19 cellular contexts compared by ENCODE assay signal in the genomic region with DNA sequence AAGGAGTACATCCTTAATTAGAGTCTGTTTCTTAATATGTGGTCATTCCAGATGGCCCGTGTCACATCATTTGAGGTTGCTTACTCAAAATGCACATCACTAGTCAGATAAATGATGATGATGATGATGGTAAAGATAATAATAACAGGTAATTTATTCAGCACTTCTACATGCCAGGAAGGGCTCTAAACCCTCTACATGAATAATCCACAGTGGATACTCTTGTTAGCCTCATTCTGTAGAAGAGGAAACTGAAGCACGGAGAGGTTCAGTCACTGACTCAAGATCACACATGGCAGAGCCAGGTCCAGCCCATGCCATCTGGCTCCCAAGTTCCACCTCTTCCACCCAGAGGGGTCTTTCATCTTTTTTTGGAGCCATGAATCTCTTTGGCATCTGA. TPM values are rescaled to one million over a fixed set of nuclear protein-coding genes. Genes with fewer than 3 reads are reported as not detected.
DNase-seq lines count a peak whose midpoint lies in the region; ATAC-seq and TF ChIP-seq lines count a peak whose summit lies in the region.
"Had no signal": no experiment of that assay in that cellular context is flagged by ENCODE, and none has a peak within 500 bp of the region (broad histone marks: within the 10 kb centered on the region; RNA-seq: fewer than 3 reads in every experiment).

No MANE protein-coding gene starts in this region.

- H3K27ac ChIP-seq in heart right ventricle (peak overlapping the region in 6 of 10 donors; percentile 51 to 82 (median 74)), right cardiac atrium (ENCODE audit: low read length) (no peak overlapping the region), dorsolateral prefrontal cortex (peak overlapping the region in 34 of 59 donors; percentile 6 to 97 (median 66)), sigmoid colon (peak overlapping the region; percentile 73 to 95 (median 81)), body of pancreas (peak overlapping the region in 1 of 4 donors; percentile 57)
- H3K27ac ChIP-seq: parathyroid adenoma, VCaP had no signal

- WGBS in heart right ventricle, 2 donors: 92 to 99% methylated on average over 2 of the region's 2 CpGs
- 83% methylated on average over 2 of the region's 2 CpGs for WGBS in right cardiac atrium
- 82 to 85% methylated on average over 2 of the region's 2 CpGs for WGBS in sigmoid colon, 2 donors
- 88 to 90% methylated on average over 2 of the region's 2 CpGs for WGBS in body of pancreas, 2 donors

- H3K27me3 ChIP-seq in heart right ventricle (no peaks in the 10 kb centered on the region), right cardiac atrium (ENCODE audit: control insufficient read depth, insufficient read depth) (no peaks in the 10 kb centered on the region), dorsolateral prefrontal cortex (no peaks in the 10 kb centered on the region), sigmoid colon (no peaks in the 10 kb centered on the region), body of pancreas (no peaks in the 10 kb centered on the region)

- peaks cover 28 to 72% (median 56%) of the 10 kb centered on the region in 9 donors for H3K4me1 ChIP-seq in heart right ventricle
- peaks cover 22% of the 10 kb centered on the region for H3K4me1 ChIP-seq in right cardiac atrium (ENCODE audit: control insufficient read depth, insufficient read depth, low read length)
- H3K4me1 ChIP-seq in sigmoid colon: peaks cover 0 to 72% (median 65%) of the 10 kb centered on the region in 4 donors
- peaks cover 46% of the 10 kb centered on the region for H3K4me1 ChIP-seq in body of pancreas

- H3K36me3 ChIP-seq in heart right ventricle (no peaks in the 10 kb centered on the region), sigmoid colon (no peaks in the 10 kb centered on the region), body of pancreas (replicated peaks in 1 of 2; ENCODE audit: insufficient read depth in 1 of 2, low read depth in 2 of 2) (no peaks in the 10 kb centered on the region)
- H3K36me3 ChIP-seq: thoracic aorta had no signal

- no peak for TF ChIP-seq EP300 in sigmoid colon (IDR thresholded peaks at IDR 0.05)

- no peak for TF ChIP-seq POLR2A in sigmoid colon (IDR thresholded peaks at IDR 0.05)
- no peak for TF ChIP-seq POLR2A in body of pancreas (IDR thresholded peaks at IDR 0.05)

- H3K9me3 ChIP-seq in heart right ventricle (no peaks in the 10 kb centered on the region), right cardiac atrium (ENCODE audit: control insufficient read depth, low read length) (no peaks in the 10 kb centered on the region), sigmoid colon (no peaks in the 10 kb centered on the region), body of pancreas (no peaks in the 10 kb centered on the region)
- H3K9me3 ChIP-seq: thoracic aorta had no signal

- ATAC-seq in heart right ventricle (no peak), right cardiac atrium (no peak), body of pancreas (no peak), GM21447 (IDR thresholded peaks at IDR 0.05; ENCODE audit: unreplicated experiment) (no peak), HG02885 (IDR thresholded peaks at IDR 0.05; ENCODE audit: poor library complexity, unreplicated experiment) (no peak)
- ATAC-seq: T-helper 17 cell had no signal

- TF ChIP-seq CTCF in heart right ventricle (IDR thresholded peaks at IDR 0.05) (no peak), dorsolateral prefrontal cortex (IDR thresholded peaks at IDR 0.05 in 54 of 56, conservative IDR thresholded peaks at IDR 0.05 in 2 of 56; ENCODE audit: low read depth in 1 of 56, partially characterized antibody in 56 of 56) (no peak), sigmoid colon (IDR thresholded peaks at IDR 0.05) (no peak), body of pancreas (IDR thresholded peaks at IDR 0.05) (no peak)

- intact Hi-C loops in heart right ventricle (cut with DNase I) (loop anchor here in 2 of 10 donors (10.0 kb wide), 2 partner anchors 88 to 1028 kb away; partner anchors contain the start of gene FGF18 (in 1 of the 2)), right cardiac atrium (cut with DNase I) (no loop called here), dorsolateral prefrontal cortex (cut with DNase I) (loop anchor here in 1 of 2 donors (10.0 kb wide), 1 partner anchor 338 kb away; no protein-coding TSS in a partner anchor), sigmoid colon (cut with DNase I) (no loop called here), body of pancreas (cut with DNase I) (no loop called here)

- no peak for DNase-seq in heart right ventricle
- no peak for DNase-seq in right cardiac atrium
- DNase-seq in dorsolateral prefrontal cortex: no peak
- no peak for DNase-seq in sigmoid colon
- DNase-seq in body of pancreas: no peak
- no peak for DNase-seq in NCI-H2107 (lab: John Stamatoyannopoulos, UW)
- DNase-seq: activated CD4-positive, alpha-beta T cell treated with anti-CD3 and anti-CD28 coated beads, Interleukin-2, amount 50 U/mL, for 1 hour; COR-L47; effector memory CD8-positive, alpha-beta T cell; head of caudate nucleus; HFFc6; NCI-H1092 treated with DMSO at 0.1 percent for 48 hours; NCI-H2081 treated with DMSO at 0.1 percent for 48 hours; T-helper 17 cell had no signal

- H3K4me3 ChIP-seq in heart right ventricle (no peak overlapping the region), right cardiac atrium (ENCODE audit: low read length) (no peak overlapping the region), dorsolateral prefrontal cortex (no peak overlapping the region), sigmoid colon (no peak overlapping the region), body of pancreas (no peak overlapping the region)
- H3K4me3 ChIP-seq: thoracic aorta had no signal

RNA-seq across cellular contexts. Expression of gene SH3PXD2B, which starts 11.7 kb away (rescaled TPM):
- total RNA-seq in heart right ventricle (10 to 100 TPM in 2 of 10 donors, 1 to 10 TPM in 8; 2.9 to 12.5 (median 5.9) TPM), right cardiac atrium (10 to 100 TPM in 1 of 4 donors, 1 to 10 TPM in 3; 5.1 to 18.0 (median 9.1) TPM), dorsolateral prefrontal cortex (10 to 100 TPM in 119 of 120 experiments, 1 to 10 TPM in 1; 9.2 to 63.2 (median 19.7) TPM), sigmoid colon (10 to 100 TPM; 19.3 to 45.7 (median 20.9) TPM), body of pancreas (10 to 100 TPM in 1 of 2 donors, 1 to 10 TPM in 1; 9.9 to 16.9 TPM)
- polyA plus RNA-seq in heart right ventricle (1 to 10 TPM; 1.8 to 5.7 TPM), right cardiac atrium (2.2 TPM), sigmoid colon (1 to 10 TPM; 3.6 to 9.2 (median 3.9) TPM)
